In genomic region chr19:11091343-11092153, GRCh38 we compare ENCODE assay signal across 8 cellular contexts. TPM values are rescaled to one million over a fixed set of nuclear protein-coding genes. Genes with fewer than 3 reads are reported as not detected.
A peak's percentile ranks its signal among the peaks of the same experiment; 100 is the strongest.
DNase-seq lines count a peak whose midpoint lies in the region; ATAC-seq lines count a peak whose summit lies in the region.

No MANE protein-coding gene starts in this region.

- H3K27ac Mint-ChIP-seq in CD4-positive, alpha-beta memory T cell: peak overlapping the region; percentile 93 to 100 (median 99)

- H3K36me3 ChIP-seq in CD4-positive, alpha-beta memory T cell (ENCODE audit: insufficient read depth, low read length): no peaks in the 10 kb centered on the region
- H3K36me3 ChIP-seq in MG63 (peaks cover 54% of the 10 kb centered on the region), mesodermal cell (ENCODE audit: control insufficient read depth, insufficient read depth, low read length) (peaks cover 62% of the 10 kb centered on the region)

- H3K4me1 Mint-ChIP-seq in CD4-positive, alpha-beta memory T cell: peaks cover 34 to 68% (median 51%) of the 10 kb centered on the region in 4 donors

- peak; percentile 72 to 91 (median 77) for DNase-seq in CD4-positive, alpha-beta memory T cell
- peak; percentile 55 for DNase-seq in MG63
- DNase-seq in activated CD4-positive, alpha-beta T cell treated with anti-CD3 and anti-CD28 coated beads, Interleukin-2, amount 50 U/mL, for 24 hours (ENCODE audit: low read depth in 1 of 2, low spot score in 1 of 2): peak; percentile 13 to 29
- peak; percentile 23 for DNase-seq in effector CD8-positive, alpha-beta T cell (lab: John Stamatoyannopoulos, UW)
- peak; percentile 73 for DNase-seq in stromal cell of bone marrow (ENCODE audit: low read depth)

- 3 to 10% methylated on average over 6 to 9 of the region's 15 CpGs for WGBS in mesodermal cell (ENCODE audit: insufficient coverage in 2 of 2), 2 experiments

- H3K27me3 Mint-ChIP-seq in CD4-positive, alpha-beta memory T cell: no peaks in the 10 kb centered on the region

- peaks cover 65% of the 10 kb centered on the region for H3K4me1 ChIP-seq in CD4-positive, alpha-beta memory T cell (ENCODE audit: insufficient read depth, low read length)
- peaks cover 41% of the 10 kb centered on the region for H3K4me1 ChIP-seq in mesodermal cell (ENCODE audit: control insufficient read depth, insufficient read depth, low read length, poor library complexity, severe bottlenecking)

- ATAC-seq in HG03196 (IDR thresholded peaks at IDR 0.05; ENCODE audit: unreplicated experiment): no peak
- no peak for ATAC-seq in HG02981 (IDR thresholded peaks at IDR 0.05; ENCODE audit: unreplicated experiment)

- H3K9me3 Mint-ChIP-seq in CD4-positive, alpha-beta memory T cell: peaks cover 0 to 2% (median 0%) of the 10 kb centered on the region in 8 donors

- peak overlapping the region; percentile 43 to 45 for H3K4me3 ChIP-seq in CD4-positive, alpha-beta memory T cell (ENCODE audit: low read length in 2 of 2)
- H3K4me3 ChIP-seq in MG63 (peak overlapping the region; percentile 96), mesodermal cell (ENCODE audit: extremely low read depth, insufficient read depth, low read length, poor library complexity, severe bottlenecking) (peak overlapping the region; percentile 99)

- CTCF ChIA-PET in CD4-positive, alpha-beta memory T cell (lab: Charles Lee; ENCODE audit: partially characterized antibody): interaction anchor here (0.6 to 7.8 kb wide), 4 partner anchors 34 to 990 kb away, joined by 3 to 39 read pairs (median 16); no protein-coding TSS in a partner anchor

- no peaks in the 10 kb centered on the region for H3K9me3 ChIP-seq in CD4-positive, alpha-beta memory T cell (ENCODE audit: control insufficient read depth in 1 of 2, low read length in 2 of 2)
- H3K9me3 ChIP-seq in MG63 (no peaks in the 10 kb centered on the region; the same call in 1 of the 2 replicates), mesodermal cell (ENCODE audit: control insufficient read depth, low read length) (no peaks in the 10 kb centered on the region)

- H3K27me3 ChIP-seq in CD4-positive, alpha-beta memory T cell (ENCODE audit: insufficient read depth, low read length): no peaks in the 10 kb centered on the region
- H3K27me3 ChIP-seq in MG63: no peaks in the 10 kb centered on the region

- H3K27ac ChIP-seq in CD4-positive, alpha-beta memory T cell (ENCODE audit: low read depth, low read length): peak overlapping the region; percentile 98
- H3K27ac ChIP-seq in mesodermal cell (ENCODE audit: low read depth, low read length, severe bottlenecking): peak overlapping the region; percentile 98

- POLR2A ChIA-PET in CD4-positive, alpha-beta memory T cell (lab: Charles Lee; ENCODE audit: partially characterized antibody): interaction anchor here (0.9 to 5.7 kb wide), 12 partner anchors 8 to 290 kb away, joined by 3 to 50 read pairs (median 6); partner anchors contain the start of genes SMARCA4, SPC24 and SWSAP1

- intact Hi-C loops in CD4-positive, alpha-beta memory T cell (cut with micrococcal nuclease): loop anchor here (2.0 kb wide), 3 partner anchors 35 to 131 kb away; partner anchors contain the start of gene SMARCA4

- peak overlapping the region; percentile 81 to 93 (median 86) for H3K4me3 Mint-ChIP-seq in CD4-positive, alpha-beta memory T cell

- H3K36me3 Mint-ChIP-seq in CD4-positive, alpha-beta memory T cell: peaks cover 4 to 25% of the 10 kb centered on the region in 2 donors

RNA-seq across cellular contexts. Expression of gene LDLR, which starts 2.3 kb away (rescaled TPM):
- total RNA-seq in CD4-positive, alpha-beta memory T cell: 10 to 100 TPM; 25.8 to 27.0 TPM
- polyA plus RNA-seq in CD4-positive, alpha-beta memory T cell: 1 to 10 TPM; 4.4 to 5.0 TPM
- total RNA-seq in MG63 (2014; rRNA removed; shearing (Covaris generic); ENCODE audit: low replicate concordance): 23.5 and 32.0 TPM in 2 replicates
- 180 TPM for polyA plus RNA-seq in mesodermal cell (2013, experiment 1 of 2)
- polyA plus RNA-seq in mesodermal cell (2013, experiment 2 of 2): 159 TPM

Comparison
In these comparisons a context has a peak if more than half of its experiments do, and no peak if none do; other contexts are left out.
1. DNase-seq: peak in every context shown above with its lines; median percentile 77 in CD4-positive, alpha-beta memory T cell; 73 in stromal cell of bone marrow; 55 in MG63; 23 in effector CD8-positive, alpha-beta T cell; 21 in activated CD4-positive, alpha-beta T cell treated with anti-CD3 and anti-CD28 coated beads, Interleukin-2, amount 50 U/mL, for 24 hours.
2. H3K4me3 ChIP-seq: peak in every context shown above with its lines; median percentile 99 in mesodermal cell; 96 in MG63; 44 in CD4-positive, alpha-beta memory T cell.